ENCODE assay signal across 8 cellular contexts in genomic region chr10:102713814-102714620, GRCh38. TPM values are rescaled to one million over a fixed set of nuclear protein-coding genes. Genes with fewer than 3 reads are reported as not detected.
DNase-seq lines count a peak whose midpoint lies in the region; ATAC-seq and TF ChIP-seq lines count a peak whose summit lies in the region.

A gene with protein sequence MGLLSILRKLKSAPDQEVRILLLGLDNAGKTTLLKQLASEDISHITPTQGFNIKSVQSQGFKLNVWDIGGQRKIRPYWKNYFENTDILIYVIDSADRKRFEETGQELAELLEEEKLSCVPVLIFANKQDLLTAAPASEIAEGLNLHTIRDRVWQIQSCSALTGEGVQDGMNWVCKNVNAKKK (minus strand): TSS chr10:102714397. CDS start chr10:102714275, 122 bp downstream.

- H3K9me3 Mint-ChIP-seq in endothelial cell (ENCODE audit: unreplicated experiment) (no peaks in the 10 kb centered on the region), mesothelial cell of epicardium (no peaks in the 10 kb centered on the region)

- peak within 1 kb of the TSS; percentile 97 for H3K4me3 Mint-ChIP-seq in endothelial cell (ENCODE audit: unreplicated experiment)
- peak within 1 kb of the TSS; percentile 77 for H3K4me3 Mint-ChIP-seq in mesothelial cell of epicardium

- ATAC-seq in GM21390 (IDR thresholded peaks at IDR 0.05; ENCODE audit: unreplicated experiment) = peak; percentile 89

- H3K36me3 Mint-ChIP-seq in endothelial cell (ENCODE audit: low read depth, unreplicated experiment) (peaks cover 12% of the 10 kb centered on the region), mesothelial cell of epicardium (peaks cover 1% of the 10 kb centered on the region)

- H3K4me1 Mint-ChIP-seq in endothelial cell (ENCODE audit: unreplicated experiment) (peaks cover 20% of the 10 kb centered on the region), mesothelial cell of epicardium (peaks cover 52% of the 10 kb centered on the region)

- H3K36me3 ChIP-seq in HUES48 (ENCODE audit: control insufficient read depth, insufficient read depth, low read length) (peaks cover 11% of the 10 kb centered on the region; the same call in 1 of the 2 replicates), NT2/D1 (ENCODE audit: insufficient read depth, insufficient read length, low read length) (peaks cover 16% of the 10 kb centered on the region)

- no peaks in the 10 kb centered on the region for H3K9me3 ChIP-seq in HUES48 (ENCODE audit: control insufficient read depth, insufficient read depth, low read length)
- no peaks in the 10 kb centered on the region for H3K9me3 ChIP-seq in NT2/D1 (ENCODE audit: insufficient read depth, low read length)

- peak within 1 kb of the TSS; percentile 89 for H3K27ac ChIP-seq in HUES48 (ENCODE audit: low read depth, low read length)

- no peak for TF ChIP-seq CTCF in endothelial cell (IDR thresholded peaks at IDR 0.05; ENCODE audit: unreplicated experiment)
- no peak for TF ChIP-seq CTCF in mesothelial cell of epicardium (IDR thresholded peaks at IDR 0.05; ENCODE audit: unreplicated experiment)

- H3K4me3 ChIP-seq in HUES48 (ENCODE audit: low read depth, low read length) (peak within 1 kb of the TSS; percentile 74), NT2/D1 (ENCODE audit: insufficient read length, low read depth) (peak within 1 kb of the TSS; percentile 86)

- DNase-seq in D341Med (ENCODE audit: low spot score) (peak; percentile 89), NT2/D1 (ENCODE audit: low read depth, low spot score) (peak; percentile 91), endothelial cell (ENCODE audit: low spot score) (peak; percentile 95), mesothelial cell of epicardium (ENCODE audit: low spot score in 2 of 2, unreplicated experiment in 2 of 2) (peak; percentile 93 to 95)
- DNase-seq in activated CD8-positive, alpha-beta memory T cell treated with anti-CD3 and anti-CD28 coated beads, Interleukin-2, amount 50 U/mL, for 24 hours (ENCODE audit: extremely low read depth) = peak; percentile 92
- peak; percentile 93 to 94 for DNase-seq in stimulated activated CD8-positive, alpha-beta memory T cell treated with anti-CD3 and anti-CD28 coated beads, Interleukin-15, amount 100 ng/mL, for 4 hours (ENCODE audit: low read depth in 2 of 2)

- H3K27me3 ChIP-seq in HUES48 (ENCODE audit: control insufficient read depth, insufficient read depth, low read length) (no peaks in the 10 kb centered on the region), NT2/D1 (ENCODE audit: insufficient read depth, insufficient read length) (no peaks in the 10 kb centered on the region)

- H3K4me1 ChIP-seq in HUES48 (ENCODE audit: control insufficient read depth, insufficient read depth, low read length) (peaks cover 23% of the 10 kb centered on the region), NT2/D1 (ENCODE audit: insufficient read depth, insufficient read length) (peaks cover 9% of the 10 kb centered on the region)

- H3K27me3 Mint-ChIP-seq in endothelial cell (ENCODE audit: unreplicated experiment) = peaks cover 7% of the 10 kb centered on the region
- H3K27me3 Mint-ChIP-seq in mesothelial cell of epicardium (ENCODE audit: low read depth) = no peaks in the 10 kb centered on the region

- H3K27ac Mint-ChIP-seq in endothelial cell (ENCODE audit: unreplicated experiment) = peak within 1 kb of the TSS; percentile 96
- H3K27ac Mint-ChIP-seq in mesothelial cell of epicardium = peak within 1 kb of the TSS; percentile 89

- H3K9ac ChIP-seq in HUES48 (ENCODE audit: low read depth, low read length) = peak within 1 kb of the TSS; percentile 85
- H3K9ac ChIP-seq in NT2/D1 (ENCODE audit: insufficient read length, low read depth) = peak within 1 kb of the TSS; percentile 92

RNA-seq across cellular contexts. Expression of the gene that starts here (rescaled TPM):
- total RNA-seq in endothelial cell (ENCODE audit: unreplicated experiment) (9.0 TPM), mesothelial cell of epicardium (13.0 to 13.9 TPM (median 13.7 TPM) in 3 replicates)

Comparison
In these comparisons a context has a peak if more than half of its experiments do, and no peak if none do; other contexts are left out.
1. Peak in every context shown above with its lines: DNase-seq, ATAC-seq, H3K4me3 ChIP-seq and H3K27ac ChIP-seq.